Comparison of ENCODE assay signal across 8 cellular contexts in the genomic region with DNA sequence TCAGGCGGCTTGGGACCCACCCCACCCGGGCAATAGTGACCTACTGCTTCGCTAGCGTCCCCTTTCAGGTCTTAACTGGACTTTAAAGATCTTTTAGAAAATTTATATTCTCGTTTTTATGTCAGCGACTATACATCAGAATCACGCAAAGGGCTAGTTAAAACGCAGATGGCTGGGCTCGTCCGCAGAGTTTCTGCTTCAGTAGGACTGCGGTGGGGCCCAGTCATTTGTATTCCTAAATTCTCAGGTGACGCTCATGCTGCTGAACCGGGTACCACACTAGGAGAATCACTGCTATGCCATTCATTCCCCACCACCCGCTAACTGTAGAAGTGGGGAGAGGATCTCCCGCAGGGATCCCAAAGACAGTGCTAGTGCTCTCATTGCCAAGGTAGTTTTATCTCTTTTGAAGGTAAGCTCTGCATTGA. TPM values are rescaled to one million over a fixed set of nuclear protein-coding genes. Genes with fewer than 3 reads are reported as not detected.
DNase-seq lines count a peak whose midpoint lies in the region; TF ChIP-seq lines count a peak whose summit lies in the region.

No MANE protein-coding gene starts in this region.

- H3K4me1 ChIP-seq in skeletal muscle satellite cell (ENCODE audit: control insufficient read depth, insufficient read depth, low read length), result no peaks in the 10 kb centered on the region

- no peak overlapping the region for H3K4me3 ChIP-seq in skeletal muscle satellite cell (ENCODE audit: low read length)

- peak overlapping the region; percentile 76 for H3K4me2 ChIP-seq in skeletal muscle satellite cell (ENCODE audit: low read length)

- no peaks in the 10 kb centered on the region for H3K36me3 Mint-ChIP-seq in endothelial cell (ENCODE audit: low read depth, unreplicated experiment)

- H3K9me3 ChIP-seq in skeletal muscle satellite cell (replicated peaks; ENCODE audit: low read length), result no peaks in the 10 kb centered on the region

- peaks cover 13% of the 10 kb centered on the region for H3K4me1 Mint-ChIP-seq in endothelial cell (ENCODE audit: unreplicated experiment)

- H3K9ac ChIP-seq in skeletal muscle satellite cell (ENCODE audit: low read depth, low read length), result no peak overlapping the region

- peak; percentile 26 to 89 (median 84) for DNase-seq in NCI-H1417 (lab: John Stamatoyannopoulos, UW)
- DNase-seq in NCI-H1417 treated with DMSO at 0.1 percent for 48 hours (lab: John Stamatoyannopoulos, UW), result no peak
- peak; percentile 62 for DNase-seq in NCI-H2227 treated with DMSO at 0.1 percent for 48 hours (lab: John Stamatoyannopoulos, UW)
- no peak for DNase-seq in endothelial cell (ENCODE audit: low spot score)
- DNase-seq in activated CD8-positive, alpha-beta memory T cell treated with anti-CD3 and anti-CD28 coated beads, Interleukin-2, amount 50 U/mL, for 48 hours, result no peak
- DNase-seq in activated effector memory CD4-positive, alpha-beta T cell treated with anti-CD3 and anti-CD28 coated beads, Interleukin-2, amount 50 U/mL, for 16 hours, result no peak
- no peak for DNase-seq in mucosa of gallbladder (ENCODE audit: low spot score)

- no peaks in the 10 kb centered on the region for H3K36me3 ChIP-seq in skeletal muscle satellite cell (ENCODE audit: insufficient read depth, low read length)

- peak overlapping the region; percentile 83 for H3K4me3 Mint-ChIP-seq in endothelial cell (ENCODE audit: unreplicated experiment)

- no peak overlapping the region for H3K27ac Mint-ChIP-seq in endothelial cell (ENCODE audit: unreplicated experiment)

- peaks cover 21% of the 10 kb centered on the region for H3K27me3 Mint-ChIP-seq in endothelial cell (ENCODE audit: unreplicated experiment)

- H3K27me3 ChIP-seq in skeletal muscle satellite cell (ENCODE audit: control insufficient read depth, insufficient read depth, low read length), result peaks cover 51% of the 10 kb centered on the region

- no peaks in the 10 kb centered on the region for H3K9me3 Mint-ChIP-seq in endothelial cell (ENCODE audit: unreplicated experiment)

- no peak for TF ChIP-seq CTCF in endothelial cell (IDR thresholded peaks at IDR 0.05; ENCODE audit: unreplicated experiment)

RNA-seq across cellular contexts. Expression of gene SP8, which starts 12.0 kb away (rescaled TPM):
- total RNA-seq in endothelial cell (ENCODE audit: unreplicated experiment) (0.82 TPM), mucosa of gallbladder (not detected)
- not detected in 2 replicates for total RNA-seq in skeletal muscle satellite cell (2012; rRNA removed)

Comparison
In these comparisons a context has a peak if more than half of its experiments do, and no peak if none do; other contexts are left out.
1. DNase-seq: peak in NCI-H1417 (3 of 3) and NCI-H2227 treated with DMSO at 0.1 percent for 48 hours (single experiment); none in NCI-H1417 treated with DMSO at 0.1 percent for 48 hours (single experiment), endothelial cell (single experiment), activated CD8-positive, alpha-beta memory T cell treated with anti-CD3 and anti-CD28 coated beads, Interleukin-2, amount 50 U/mL, for 48 hours (single experiment), activated effector memory CD4-positive, alpha-beta T cell treated with anti-CD3 and anti-CD28 coated beads, Interleukin-2, amount 50 U/mL, for 16 hours (single experiment) and mucosa of gallbladder (single experiment).